In the genomic region with DNA sequence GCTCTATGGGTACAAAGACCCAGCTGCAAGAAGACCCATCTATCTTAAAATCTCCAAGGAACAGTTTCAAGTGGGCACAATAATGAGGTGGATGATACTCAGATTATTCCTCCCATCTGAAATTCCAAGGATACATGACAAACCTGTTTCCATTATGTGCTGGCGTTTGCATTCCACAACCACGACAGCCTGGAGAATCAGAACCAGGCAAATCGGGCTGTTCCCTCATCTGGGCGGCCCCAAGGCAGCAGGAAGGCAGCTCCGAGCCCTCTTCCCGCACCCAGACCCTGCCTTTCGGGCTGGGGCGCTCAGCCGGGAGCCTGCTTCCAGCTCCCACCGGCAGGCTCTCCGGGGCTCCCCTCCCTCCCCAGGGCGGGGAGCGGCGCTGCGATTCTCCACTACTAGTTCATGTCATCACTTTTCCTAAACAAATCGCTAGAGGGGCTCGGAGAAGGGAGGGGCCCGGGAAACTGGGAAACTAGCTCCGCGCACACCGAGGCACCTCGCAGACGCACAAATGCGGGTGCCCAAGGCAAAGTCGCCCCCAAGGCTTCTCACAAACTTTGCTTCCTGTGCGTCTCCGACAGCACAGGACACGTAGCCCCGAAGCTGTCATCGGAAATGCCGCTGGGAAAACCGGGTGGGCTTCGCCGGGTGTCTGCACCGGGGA, we compare ENCODE assay signal across 8 cellular contexts. TPM values are rescaled to one million over a fixed set of nuclear protein-coding genes. Genes with fewer than 3 reads are reported as not detected.
A peak's percentile ranks its signal among the peaks of the same experiment; 100 is the strongest.
DNase-seq lines count a peak whose midpoint lies in the region; ATAC-seq and TF ChIP-seq lines count a peak whose summit lies in the region.

A gene (minus strand): TSS at position 350 of the 670 bp plus-strand sequence. CDS start 197 bp downstream, at position 153.

- TF ChIP-seq POLR2A in testis (IDR thresholded peaks at IDR 0.05), result no peak

- intact Hi-C loops in testis (cut with DNase I; ENCODE audit: low total_unique reads), result loop anchor here (5.0 kb wide), 1 partner anchor 130 kb away; no protein-coding TSS in a partner anchor

- TF ChIP-seq CTCF in GM12864 (IDR thresholded peaks at IDR 0.05; ENCODE audit: low read depth, low read length, missing control alignments) (no peak), testis (IDR thresholded peaks at IDR 0.05) (no peak)

- H3K9me3 ChIP-seq in SJSA1 (replicated peaks), result no peaks in the 10 kb centered on the region
- peaks cover 3% of the 10 kb centered on the region for H3K9me3 ChIP-seq in mesodermal cell (ENCODE audit: control insufficient read depth, low read length)
- no peaks in the 10 kb centered on the region for H3K9me3 ChIP-seq in testis

- peak; percentile 28 for ATAC-seq in HG02678 (IDR thresholded peaks at IDR 0.05; ENCODE audit: unreplicated experiment)

- H3K4me3 ChIP-seq in GM12864 (ENCODE audit: low read depth, low read length), result peak within 1 kb of the TSS; percentile 85
- peak within 1 kb of the TSS; percentile 79 for H3K4me3 ChIP-seq in SJSA1
- peak within 1 kb of the TSS; percentile 55 for H3K4me3 ChIP-seq in mesodermal cell (ENCODE audit: extremely low read depth, insufficient read depth, low read length, poor library complexity, severe bottlenecking)
- H3K4me3 ChIP-seq in testis, result peak within 1 kb of the TSS; percentile 79 to 81

- in situ Hi-C loops in endometrial microvascular endothelial cells (cut with HindIII; ENCODE audit: inconsistent ontology term, low pct_unique_long_range_greater_than_20kb, low sequenced_read_pairs), result no loop called here

- no peak for DNase-seq in GM12864 (ENCODE audit: low read depth)
- peak; percentile 59 to 63 for DNase-seq in SJSA1 (ENCODE audit: low read depth in 1 of 2, low spot score in 2 of 2)
- peak; percentile 34 for DNase-seq in testis
- no peak for DNase-seq in DMS53 treated with DMSO at 0.1 percent for 48 hours (lab: John Stamatoyannopoulos, UW; ENCODE audit: unreplicated experiment)
- no peak for DNase-seq in NCI-H1436 treated with DMSO at 0.1 percent for 48 hours (lab: John Stamatoyannopoulos, UW)

- WGBS in mesodermal cell (ENCODE audit: insufficient coverage in 2 of 2), 2 experiments, result 3 to 6% methylated on average over 22 to 27 of the region's 35 CpGs
- 0% methylated on average over 20 to 35 of the region's 35 CpGs for WGBS in testis, 2 donors

- H3K36me3 ChIP-seq in SJSA1 (peaks cover 31% of the 10 kb centered on the region), mesodermal cell (ENCODE audit: control insufficient read depth, insufficient read depth, low read length) (no peaks in the 10 kb centered on the region), testis (ENCODE audit: low read depth, missing control alignments) (no peaks in the 10 kb centered on the region)

- H3K4me1 ChIP-seq in SJSA1 (replicated peaks), result peaks cover 37% of the 10 kb centered on the region
- peaks cover 10% of the 10 kb centered on the region for H3K4me1 ChIP-seq in mesodermal cell (ENCODE audit: control insufficient read depth, insufficient read depth, low read length, poor library complexity, severe bottlenecking)
- peaks cover 9% of the 10 kb centered on the region for H3K4me1 ChIP-seq in testis

- peak within 1 kb of the TSS; percentile 54 for H3K27ac ChIP-seq in SJSA1
- H3K27ac ChIP-seq in mesodermal cell (ENCODE audit: low read depth, low read length, severe bottlenecking), result no peak within 1 kb of the TSS
- H3K27ac ChIP-seq in testis, result peak within 1 kb of the TSS; percentile 60 to 86

- no peaks in the 10 kb centered on the region for H3K27me3 ChIP-seq in SJSA1 (replicated peaks)
- no peaks in the 10 kb centered on the region for H3K27me3 ChIP-seq in testis

RNA-seq across cellular contexts. Expression of the gene that starts here (rescaled TPM):
- 31.9 and 47.7 TPM in 2 replicates for total RNA-seq in SJSA1 (2014; rRNA removed; shearing (Covaris generic))
- total RNA-seq in endometrial microvascular endothelial cells (ENCODE audit: inconsistent ontology term) (138 TPM), testis (10 to 100 TPM; 18.3 to 19.2 TPM)
- 3.9 TPM for polyA plus RNA-seq in mesodermal cell (2013, experiment 1 of 2)
- polyA plus RNA-seq in mesodermal cell (2013, experiment 2 of 2), result 4.0 TPM
- 26.0 TPM for polyA plus RNA-seq in testis (ENCODE audit: insufficient read depth, low read depth, low replicate concordance)

Comparison
In these comparisons a context has a peak if more than half of its experiments do, and no peak if none do; other contexts are left out.
1. DNase-seq: peak in SJSA1 (2 of 2) and testis (single experiment); none in GM12864 (single experiment), DMS53 treated with DMSO at 0.1 percent for 48 hours (single experiment) and NCI-H1436 treated with DMSO at 0.1 percent for 48 hours (single experiment).
2. Peak in every context shown above with its lines, with median percentiles within 50 percentile points of each other: H3K4me3 ChIP-seq.